19 cellular contexts compared by ENCODE assay signal in genomic region chr2:144502356-144502755, GRCh38. TPM values are rescaled to one million over a fixed set of nuclear protein-coding genes. Genes with fewer than 3 reads are reported as not detected.
A peak's percentile ranks its signal among the peaks of the same experiment; 100 is the strongest.
DNase-seq lines count a peak whose midpoint lies in the region; ATAC-seq and TF ChIP-seq lines count a peak whose summit lies in the region.
"Had no signal": no experiment of that assay in that cellular context is flagged by ENCODE, and none has a peak within 500 bp of the region (broad histone marks: within the 10 kb centered on the region; RNA-seq: fewer than 3 reads in every experiment).

No MANE protein-coding gene starts in this region.

- intact Hi-C loops in heart right ventricle (cut with DNase I) = loop anchor here in 3 of 10 donors (5.0 to 10.0 kb wide), 2 partner anchors 45 to 48 kb away; no protein-coding TSS in a partner anchor
- intact Hi-C loops in Right ventricle myocardium inferior (cut with DNase I) = no loop called here
- intact Hi-C loops in sigmoid colon (cut with DNase I) = loop anchor here (10.0 kb wide), 1 partner anchor 1068 kb away; no protein-coding TSS in a partner anchor
- intact Hi-C loops in upper lobe of right lung (cut with DNase I) = no loop called here

- H3K4me3 ChIP-seq in heart right ventricle (no peak overlapping the region), sigmoid colon (no peak overlapping the region), upper lobe of right lung (no peak overlapping the region)

- 42 to 49% methylated on average over 7 of the region's 7 CpGs for WGBS in heart right ventricle, 2 donors
- WGBS in sigmoid colon, 2 donors = 73 to 76% methylated on average over 7 of the region's 7 CpGs

- H3K4me1 ChIP-seq in heart right ventricle (peaks cover 8 to 92% (median 58%) of the 10 kb centered on the region in 9 donors), sigmoid colon (peaks cover 0 to 22% (median 6%) of the 10 kb centered on the region in 4 donors), upper lobe of right lung (peaks cover 56% of the 10 kb centered on the region)

- H3K27me3 ChIP-seq in heart right ventricle (no peaks in the 10 kb centered on the region), layer of hippocampus (ENCODE audit: control insufficient read depth, insufficient read depth, low read length) (no peaks in the 10 kb centered on the region), sigmoid colon (no peaks in the 10 kb centered on the region), upper lobe of right lung (no peaks in the 10 kb centered on the region)

- no peak for DNase-seq in heart right ventricle
- no peak for DNase-seq in Right ventricle myocardium inferior (ENCODE audit: missing footprints)
- DNase-seq in sigmoid colon = no peak
- DNase-seq in upper lobe of right lung = no peak
- DNase-seq in epidermal melanocyte (ENCODE audit: insufficient read length, low spot score) = no peak
- DNase-seq: activated CD4-positive, alpha-beta T cell treated with anti-CD3 and anti-CD28 coated beads, Interleukin-2, amount 10 ng/mL, durations not matched to agents 7 days and 5 days; activated naive CD4-positive, alpha-beta T cell; CD4-positive, alpha-beta T cell; cortex of kidney; DND-41; Karpas-422; NCI-H1092 treated with DMSO at 0.1 percent for 48 hours; NCI-H2107; PC-3; SK-N-SH; T1000 had no signal

- H3K27ac ChIP-seq in heart right ventricle = peak overlapping the region in 9 of 10 donors; percentile 22 to 100 (median 98)
- H3K27ac ChIP-seq in layer of hippocampus (ENCODE audit: low read depth, low read length) = peak overlapping the region; percentile 78
- H3K27ac ChIP-seq in sigmoid colon = peak overlapping the region in 3 of 4 donors; percentile 11 to 85 (median 18)
- peak overlapping the region; percentile 58 for H3K27ac ChIP-seq in upper lobe of right lung

- H3K36me3 ChIP-seq in heart right ventricle (peaks cover 0 to 66% (median 0%) of the 10 kb centered on the region in 9 donors), sigmoid colon (no peaks in the 10 kb centered on the region), upper lobe of right lung (no peaks in the 10 kb centered on the region)

- no peak for TF ChIP-seq POLR2A in sigmoid colon (IDR thresholded peaks at IDR 0.05)

- TF ChIP-seq EP300 in sigmoid colon (IDR thresholded peaks at IDR 0.05) = no peak

- TF ChIP-seq CTCF in heart right ventricle (IDR thresholded peaks at IDR 0.05) = no peak
- TF ChIP-seq CTCF in sigmoid colon (IDR thresholded peaks at IDR 0.05) = no peak
- no peak for TF ChIP-seq CTCF in upper lobe of right lung (IDR thresholded peaks at IDR 0.05)

- H3K9me3 ChIP-seq in heart right ventricle (no peaks in the 10 kb centered on the region), sigmoid colon (no peaks in the 10 kb centered on the region), upper lobe of right lung (no peaks in the 10 kb centered on the region)
- H3K9me3 ChIP-seq: SK-N-SH had no signal

- no peak for ATAC-seq in heart right ventricle
- no peak for ATAC-seq in Right ventricle myocardium inferior
- ATAC-seq in upper lobe of right lung = no peak
- no peak for ATAC-seq in GM18502 (IDR thresholded peaks at IDR 0.05; ENCODE audit: poor library complexity, unreplicated experiment)
- no peak for ATAC-seq in HG02759 (IDR thresholded peaks at IDR 0.05; ENCODE audit: unreplicated experiment)
- ATAC-seq: PC-3 had no signal

RNA-seq across cellular contexts. Expression of gene ZEB2, which starts 17.6 kb away (rescaled TPM):
- total RNA-seq in heart right ventricle (10 to 100 TPM; 68.7 to 99.5 (median 88.2) TPM), Right ventricle myocardium inferior (89.0 TPM), sigmoid colon (10 to 100 TPM; 51.0 to 70.6 (median 61.3) TPM), upper lobe of right lung (178 TPM)
- polyA plus RNA-seq in heart right ventricle (10 to 100 TPM; 17.2 to 26.0 TPM), sigmoid colon (10 to 100 TPM in 2 of 3 donors, 1 to 10 TPM in 1; 8.1 to 19.8 (median 17.6) TPM)

Comparison
In these comparisons a context has a peak if more than half of its experiments do, and no peak if none do; other contexts are left out.
1. H3K27ac ChIP-seq: peak in every context shown above with its lines; median percentile 98 in heart right ventricle; 78 in layer of hippocampus; 58 in upper lobe of right lung; 18 in sigmoid colon.